ENCODE assay signal across 24 cellular contexts in genomic region chr2:142725386-142725785, GRCh38.
"Had no signal": no experiment of that assay in that cellular context is flagged by ENCODE, and none has a peak within 500 bp of the region (broad histone marks: within the 10 kb centered on the region; RNA-seq: fewer than 3 reads in every experiment).

No MANE protein-coding gene starts in this region.

- H3K4me1 Mint-ChIP-seq: activated naive CD8-positive, alpha-beta T cell treated with anti-CD3 and anti-CD28 coated beads, Interleukin-2, amount 10 ng/mL, durations not matched to agents 7 days and 5 days; brain; nephron had no signal

- H3K36me3 ChIP-seq: ascending aorta, cardiac muscle cell, colonic mucosa, left ventricle myocardium inferior, right lobe of liver had no signal

- H3K4me3 Mint-ChIP-seq: activated naive CD4-positive, alpha-beta T cell treated with anti-CD3 and anti-CD28 coated beads for 36 hours; activated naive CD8-positive, alpha-beta T cell treated with anti-CD3 and anti-CD28 coated beads, Interleukin-2, amount 10 ng/mL, durations not matched to agents 7 days and 5 days; brain; nephron had no signal

- H3K4me3 ChIP-seq: ascending aorta, cardiac muscle cell, colonic mucosa, left ventricle myocardium inferior, right lobe of liver, skin epidermis, testis had no signal

- ATAC-seq: right lobe of liver; stimulated activated naive CD8-positive, alpha-beta T cell treated with anti-CD3 and anti-CD28 coated beads, Interleukin-15, Interleukin-2, amounts not matched to agents 100 U/mL and 50 U/mL, for 24 hours had no signal

- H3K9me3 ChIP-seq: colonic mucosa, right lobe of liver, testis had no signal

- H3K27me3 Mint-ChIP-seq: activated naive CD8-positive, alpha-beta T cell treated with anti-CD3 and anti-CD28 coated beads, Interleukin-2, amount 10 ng/mL, durations not matched to agents 7 days and 5 days; brain had no signal

- H3K27me3 ChIP-seq: ascending aorta, cardiac muscle cell, colonic mucosa, right lobe of liver, testis had no signal

- H3K36me3 Mint-ChIP-seq: activated naive CD8-positive, alpha-beta T cell treated with anti-CD3 and anti-CD28 coated beads, Interleukin-2, amount 10 ng/mL, durations not matched to agents 7 days and 5 days; brain had no signal

- H3K27ac Mint-ChIP-seq: activated naive CD4-positive, alpha-beta T cell treated with anti-CD3 and anti-CD28 coated beads for 36 hours; activated naive CD8-positive, alpha-beta T cell treated with anti-CD3 and anti-CD28 coated beads, Interleukin-2, amount 10 ng/mL, durations not matched to agents 7 days and 5 days; brain; nephron had no signal

- DNase-seq: activated CD4-positive, alpha-beta T cell treated with anti-CD3 and anti-CD28 coated beads for 48 hours; activated CD4-positive, alpha-beta T cell treated with anti-CD3 and anti-CD28 coated beads, Interleukin-2, amount 50 U/mL, for 48 hours; activated CD8-positive, alpha-beta memory T cell treated with anti-CD3 and anti-CD28 coated beads for 24 hours; activated effector memory CD4-positive, alpha-beta T cell treated with anti-CD3 and anti-CD28 coated beads, Interleukin-2, amount 50 U/mL, for 16 hours; activated naive CD4-positive, alpha-beta T cell treated with anti-CD3 and anti-CD28 coated beads for 36 hours; activated naive CD8-positive, alpha-beta T cell treated with anti-CD3 and anti-CD28 coated beads, Interleukin-2, amount 10 ng/mL, durations not matched to agents 7 days and 5 days; cerebellar nuclear complex; colonic mucosa; effector CD8-positive, alpha-beta T cell; islet precursor cell; left ventricle myocardium inferior; right lobe of liver; stimulated activated CD4-positive, alpha-beta T cell treated with anti-CD3 and anti-CD28 coated beads, Interleukin-12 subunit alpha, Interleukin-12 subunit beta, amount 100 ng/mL, for 4 hours; stimulated activated CD4-positive, alpha-beta T cell treated with anti-CD3 and anti-CD28 coated beads, Interleukin-4, amount 100 ng/mL, for 1 hour; stimulated activated naive CD8-positive, alpha-beta T cell treated with anti-CD3 and anti-CD28 coated beads, Interleukin-15, Interleukin-2, amounts not matched to agents 100 U/mL and 50 U/mL, for 24 hours; testis; trophoblast cell had no signal

- H3K27ac ChIP-seq: ascending aorta, cardiac muscle cell, colonic mucosa, epithelial cell of prostate, left ventricle myocardium inferior, right lobe of liver, skin epidermis, testis, VCaP had no signal

- H3K4me1 ChIP-seq: ascending aorta, colonic mucosa, left ventricle myocardium inferior, right lobe of liver, testis had no signal
